ENCODE assay signal across 9 cellular contexts in the genomic region with DNA sequence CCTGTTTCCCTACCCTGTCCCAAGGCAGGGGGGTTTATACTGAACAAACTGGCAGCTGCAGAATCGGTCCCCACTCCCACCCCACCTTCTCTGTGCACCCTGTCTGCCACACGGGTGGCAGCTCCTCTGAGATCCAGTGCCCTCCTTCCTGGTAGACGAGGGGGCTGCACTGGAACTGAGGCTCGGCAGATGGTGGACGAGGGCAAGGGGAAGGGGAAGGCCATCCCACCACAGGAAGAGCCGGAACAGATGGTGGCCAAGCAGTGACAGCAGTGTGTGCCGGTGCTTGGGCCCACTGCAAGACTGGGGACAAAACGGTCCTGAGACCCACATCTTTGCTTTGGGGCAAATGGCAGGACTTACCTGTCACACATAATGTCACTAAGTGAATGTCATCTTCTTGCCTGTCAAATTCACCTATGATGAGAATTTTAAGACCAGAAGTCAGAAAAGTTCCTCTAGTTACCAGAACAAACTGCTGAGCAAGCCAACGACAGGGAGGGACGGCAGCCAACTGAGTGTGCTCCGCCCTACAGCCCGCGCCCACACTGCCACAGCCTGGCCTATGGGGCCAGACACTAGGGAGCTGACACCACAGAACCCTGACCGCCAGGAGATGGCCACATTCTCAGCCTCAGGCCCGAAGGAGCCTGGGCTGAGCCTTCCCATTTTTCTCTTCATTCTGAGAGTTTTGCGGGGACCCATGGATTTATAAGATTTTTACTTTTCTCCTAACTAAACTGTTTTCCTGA. TPM values are rescaled to one million over a fixed set of nuclear protein-coding genes. Genes with fewer than 3 reads are reported as not detected.
DNase-seq lines count a peak whose midpoint lies in the region; ATAC-seq and TF ChIP-seq lines count a peak whose summit lies in the region.
"Had no signal": no experiment of that assay in that cellular context is flagged by ENCODE, and none has a peak within 500 bp of the region (broad histone marks: within the 10 kb centered on the region; RNA-seq: fewer than 3 reads in every experiment).

No MANE protein-coding gene starts in this region.

- no peak overlapping the region for H3K4me3 ChIP-seq in Peyer's patch
- H3K4me3 ChIP-seq in fibroblast of pulmonary artery (replicated peaks; ENCODE audit: low read depth, low read length): no peak overlapping the region

- no peaks in the 10 kb centered on the region for H3K9me3 Mint-ChIP-seq in naive thymus-derived CD8-positive, alpha-beta T cell
- no peaks in the 10 kb centered on the region for H3K9me3 Mint-ChIP-seq in activated naive CD4-positive, alpha-beta T cell treated with anti-CD3 and anti-CD28 coated beads for 36 hours

- intact Hi-C loops in activated naive CD4-positive, alpha-beta T cell treated with anti-CD3 and anti-CD28 coated beads for 36 hours (cut with micrococcal nuclease): no loop called here

- DNase-seq in AG09319 (ENCODE audit: extremely low read depth, low read depth) (peak; percentile 35), Peyer's patch (peak in 2 of 3 donors; percentile 72 to 77), fibroblast of pulmonary artery (ENCODE audit: low read depth) (peak; percentile 64), NCI-H2227 treated with DMSO at 0.1 percent for 48 hours (lab: John Stamatoyannopoulos, UW) (no peak), NCI-H1092 (lab: John Stamatoyannopoulos, UW) (no peak)
- DNase-seq in naive thymus-derived CD8-positive, alpha-beta T cell: no peak
- no peak for DNase-seq in activated naive CD4-positive, alpha-beta T cell treated with anti-CD3 and anti-CD28 coated beads for 36 hours
- DNase-seq: DND-41 had no signal

- TF ChIP-seq POLR2A in Peyer's patch (IDR thresholded peaks at IDR 0.05): no peak

- H3K4me3 Mint-ChIP-seq in naive thymus-derived CD8-positive, alpha-beta T cell: no peak overlapping the region
- no peak overlapping the region for H3K4me3 Mint-ChIP-seq in activated naive CD4-positive, alpha-beta T cell treated with anti-CD3 and anti-CD28 coated beads for 36 hours

- CTCF ChIA-PET in activated naive CD4-positive, alpha-beta T cell treated with anti-CD3 and anti-CD28 coated beads for 36 hours (lab: Charles Lee): no interaction called here

- peak overlapping the region in 1 of 4 donors; percentile 17 for H3K27ac ChIP-seq in Peyer's patch

- no peaks in the 10 kb centered on the region for H3K4me1 ChIP-seq in Peyer's patch

- no peaks in the 10 kb centered on the region for H3K27me3 Mint-ChIP-seq in naive thymus-derived CD8-positive, alpha-beta T cell
- H3K27me3 Mint-ChIP-seq in activated naive CD4-positive, alpha-beta T cell treated with anti-CD3 and anti-CD28 coated beads for 36 hours (ENCODE audit: low read depth): no peaks in the 10 kb centered on the region

- H3K36me3 Mint-ChIP-seq in naive thymus-derived CD8-positive, alpha-beta T cell: peaks cover 0 to 49% (median 8%) of the 10 kb centered on the region in 3 donors
- H3K36me3 Mint-ChIP-seq in activated naive CD4-positive, alpha-beta T cell treated with anti-CD3 and anti-CD28 coated beads for 36 hours (ENCODE audit: low read depth): peaks cover 15% of the 10 kb centered on the region

- peak overlapping the region in 6 of 10 donors; percentile 21 to 65 (median 60) for H3K27ac Mint-ChIP-seq in naive thymus-derived CD8-positive, alpha-beta T cell
- H3K27ac Mint-ChIP-seq in activated naive CD4-positive, alpha-beta T cell treated with anti-CD3 and anti-CD28 coated beads for 36 hours: no peak overlapping the region

- H3K9me3 ChIP-seq in Peyer's patch: no peaks in the 10 kb centered on the region

- POLR2A ChIA-PET in naive thymus-derived CD8-positive, alpha-beta T cell (lab: Charles Lee): no interaction called here

- peak; percentile 29 for TF ChIP-seq CTCF in AG09319 (IDR thresholded peaks at IDR 0.05; ENCODE audit: low read depth, low read length)
- TF ChIP-seq CTCF in Peyer's patch (IDR thresholded peaks at IDR 0.05): peak in 2 of 6 experiments; percentile 9 to 16
- peak; percentile 14 for TF ChIP-seq CTCF in fibroblast of pulmonary artery (IDR thresholded peaks at IDR 0.05; ENCODE audit: low read length, missing control alignments)

- H3K4me1 Mint-ChIP-seq in naive thymus-derived CD8-positive, alpha-beta T cell: peaks cover 0 to 4% (median 0%) of the 10 kb centered on the region in 4 donors
- no peaks in the 10 kb centered on the region for H3K4me1 Mint-ChIP-seq in activated naive CD4-positive, alpha-beta T cell treated with anti-CD3 and anti-CD28 coated beads for 36 hours (ENCODE audit: low read depth)

- H3K36me3 ChIP-seq in Peyer's patch: peaks cover 0 to 69% (median 0%) of the 10 kb centered on the region in 3 donors

- H3K27me3 ChIP-seq in Peyer's patch: no peaks in the 10 kb centered on the region

- no peak for ATAC-seq in naive thymus-derived CD8-positive, alpha-beta T cell
- ATAC-seq in HG03442 (IDR thresholded peaks at IDR 0.05; ENCODE audit: unreplicated experiment): no peak

RNA-seq across cellular contexts. Expression of gene NTAN1, which starts 14.4 kb away (rescaled TPM):
- 100 to 1,000 TPM in 1 of 4 donors, 10 to 100 TPM in 3; 20.5 to 115 (median 27.9) TPM for total RNA-seq in Peyer's patch
- total RNA-seq in naive thymus-derived CD8-positive, alpha-beta T cell: 10 to 100 TPM; 29.3 to 33.4 TPM
- polyA plus RNA-seq in naive thymus-derived CD8-positive, alpha-beta T cell: 10 to 100 TPM; 42.6 to 45.1 (median 43.5) TPM
- 10 to 100 TPM; 30.0 to 36.1 TPM for total RNA-seq in activated naive CD4-positive, alpha-beta T cell treated with anti-CD3 and anti-CD28 coated beads for 36 hours

RNA-seq across cellular contexts. Expression of gene RRN3, which starts 52.6 kb away (rescaled TPM):
- 10 to 100 TPM; 10.9 to 46.2 (median 18.7) TPM for total RNA-seq in Peyer's patch
- total RNA-seq in naive thymus-derived CD8-positive, alpha-beta T cell: 10 to 100 TPM; 43.1 to 53.3 TPM
- polyA plus RNA-seq in naive thymus-derived CD8-positive, alpha-beta T cell: 10 to 100 TPM; 17.9 to 33.8 (median 23.8) TPM
- 10 to 100 TPM; 29.6 to 32.4 TPM for total RNA-seq in activated naive CD4-positive, alpha-beta T cell treated with anti-CD3 and anti-CD28 coated beads for 36 hours

Comparison
In these comparisons a context has a peak if more than half of its experiments do, and no peak if none do; other contexts are left out.
1. DNase-seq: peak in AG09319 (single experiment), Peyer's patch (2 of 3) and fibroblast of pulmonary artery (single experiment); none in naive thymus-derived CD8-positive, alpha-beta T cell (0 of 10), NCI-H2227 treated with DMSO at 0.1 percent for 48 hours (single experiment), activated naive CD4-positive, alpha-beta T cell treated with anti-CD3 and anti-CD28 coated beads for 36 hours (single experiment) and NCI-H1092 (single experiment).